Comparison of ENCODE assay signal across 8 cellular contexts in the genomic region with DNA sequence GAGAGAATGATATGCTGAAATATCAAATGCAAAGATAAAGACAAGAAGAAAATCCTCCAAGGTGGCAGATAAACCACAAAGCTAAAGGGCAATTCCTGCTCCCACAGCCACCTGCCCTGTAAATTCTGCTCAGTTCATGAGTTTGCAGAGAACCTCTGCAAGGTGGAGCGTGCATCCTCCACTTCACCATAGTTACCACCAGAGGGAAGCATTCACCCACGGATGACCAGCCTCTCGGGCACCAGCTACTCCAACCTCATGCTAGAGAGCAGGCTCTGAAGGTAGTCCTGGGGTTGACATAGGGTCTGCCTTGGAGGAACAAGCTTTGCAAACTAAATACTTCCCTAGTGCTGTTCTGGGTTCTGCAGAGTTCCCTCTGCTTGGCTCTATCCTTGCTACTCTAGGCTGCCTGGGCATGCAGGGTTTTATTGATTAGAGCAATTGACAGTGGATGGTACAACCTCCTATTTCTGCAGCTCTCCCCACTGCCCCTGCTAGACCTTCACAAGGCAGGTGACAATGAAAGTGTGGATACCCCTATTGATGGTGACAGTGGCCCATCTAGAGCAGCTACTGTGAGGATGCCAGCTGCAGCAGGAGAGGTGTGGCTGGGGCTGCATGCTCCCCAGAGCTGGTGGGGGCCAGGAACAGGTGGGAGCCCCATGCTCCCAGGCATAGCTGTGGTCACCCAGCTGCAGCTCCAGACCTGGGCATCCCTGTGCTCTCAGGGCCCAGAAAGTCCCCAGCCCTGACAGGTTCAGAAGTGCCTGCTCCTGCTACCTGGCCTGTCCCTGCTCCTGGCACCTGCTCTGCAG. TPM values are rescaled to one million over a fixed set of nuclear protein-coding genes. Genes with fewer than 3 reads are reported as not detected.
DNase-seq lines count a peak whose midpoint lies in the region; ATAC-seq and TF ChIP-seq lines count a peak whose summit lies in the region.

No MANE protein-coding gene starts in this region.

- H3K36me3 ChIP-seq in GM06990 (ENCODE audit: control insufficient read depth, insufficient read depth, low read length) (no peaks in the 10 kb centered on the region), HAP-1 (replicated peaks) (no peaks in the 10 kb centered on the region), lower lobe of right lung (no peaks in the 10 kb centered on the region)

- H3K4me3 Mint-ChIP-seq in activated CD4-positive, alpha-beta T cell treated with anti-CD3 and anti-CD28 coated beads, Interleukin-2, amount 10 ng/mL, durations not matched to agents 24 days and 14 days, result no peak overlapping the region

- H3K27me3 Mint-ChIP-seq in activated CD4-positive, alpha-beta T cell treated with anti-CD3 and anti-CD28 coated beads, Interleukin-2, amount 10 ng/mL, durations not matched to agents 24 days and 14 days, result peaks cover 4% of the 10 kb centered on the region

- no peak overlapping the region for H3K27ac Mint-ChIP-seq in activated CD4-positive, alpha-beta T cell treated with anti-CD3 and anti-CD28 coated beads, Interleukin-2, amount 10 ng/mL, durations not matched to agents 24 days and 14 days

- H3K9me3 ChIP-seq in HAP-1, result no peaks in the 10 kb centered on the region
- H3K9me3 ChIP-seq in lower lobe of right lung, result no peaks in the 10 kb centered on the region

- H3K27ac ChIP-seq in dorsolateral prefrontal cortex (no peak overlapping the region), lower lobe of right lung (no peak overlapping the region)

- DNase-seq in GM06990 (ENCODE audit: extremely low read depth, insufficient read length) (no peak), HAP-1 (ENCODE audit: low spot score in 2 of 2) (peak; percentile 21 to 62), NCI-H2029 (lab: John Stamatoyannopoulos, UW) (peak; percentile 40), dorsolateral prefrontal cortex (peak; percentile 42 to 84 (median 74)), lower lobe of right lung (peak; percentile 59), NCI-H2081 (lab: John Stamatoyannopoulos, UW) (no peak)
- DNase-seq in activated CD4-positive, alpha-beta T cell treated with anti-CD3 and anti-CD28 coated beads, Interleukin-2, amount 10 ng/mL, durations not matched to agents 24 days and 14 days, result peak; percentile 90
- peak; percentile 42 for DNase-seq in stimulated activated CD8-positive, alpha-beta memory T cell treated with anti-CD3 and anti-CD28 coated beads, Interleukin-12 subunit alpha, Interleukin-12 subunit beta, amount 100 ng/mL, for 1 hour (ENCODE audit: low read depth)

- H3K36me3 Mint-ChIP-seq in activated CD4-positive, alpha-beta T cell treated with anti-CD3 and anti-CD28 coated beads, Interleukin-2, amount 10 ng/mL, durations not matched to agents 24 days and 14 days (ENCODE audit: low read depth), result no peaks in the 10 kb centered on the region

- H3K4me1 ChIP-seq in HAP-1 (no peaks in the 10 kb centered on the region), lower lobe of right lung (no peaks in the 10 kb centered on the region)

- no peaks in the 10 kb centered on the region for H3K9me3 Mint-ChIP-seq in activated CD4-positive, alpha-beta T cell treated with anti-CD3 and anti-CD28 coated beads, Interleukin-2, amount 10 ng/mL, durations not matched to agents 24 days and 14 days

- ATAC-seq in lower lobe of right lung, result peak; percentile 94 to 97

- in situ Hi-C loops in HAP-1 (cut with MboI; ENCODE audit: low sequenced_read_pairs), result no loop called here

- H3K4me3 ChIP-seq in GM06990 (replicated peaks; ENCODE audit: low read depth, low read length) (no peak overlapping the region), HAP-1 (no peak overlapping the region), dorsolateral prefrontal cortex (no peak overlapping the region), lower lobe of right lung (no peak overlapping the region)

- intact Hi-C loops in activated CD4-positive, alpha-beta T cell treated with anti-CD3 and anti-CD28 coated beads, Interleukin-2, amount 10 ng/mL, durations not matched to agents 24 days and 14 days (cut with micrococcal nuclease), result loop anchor here (1.0 to 2.0 kb wide), 3 partner anchors 163 to 979 kb away; no protein-coding TSS in a partner anchor
- intact Hi-C loops in dorsolateral prefrontal cortex (cut with DNase I) (loop anchor here (2.0 to 10.0 kb wide), 5 partner anchors 47 to 980 kb away; no protein-coding TSS in a partner anchor), lower lobe of right lung (cut with DNase I) (no loop called here)

- peaks cover 1% of the 10 kb centered on the region for H3K4me1 Mint-ChIP-seq in activated CD4-positive, alpha-beta T cell treated with anti-CD3 and anti-CD28 coated beads, Interleukin-2, amount 10 ng/mL, durations not matched to agents 24 days and 14 days

- H3K27me3 ChIP-seq in GM06990 (replicated peaks; ENCODE audit: control insufficient read depth, insufficient read depth, low read length), result no peaks in the 10 kb centered on the region
- H3K27me3 ChIP-seq in HAP-1 (ENCODE audit: low read depth), result no peaks in the 10 kb centered on the region
- no peaks in the 10 kb centered on the region for H3K27me3 ChIP-seq in dorsolateral prefrontal cortex
- no peaks in the 10 kb centered on the region for H3K27me3 ChIP-seq in lower lobe of right lung (ENCODE audit: low read depth)

- TF ChIP-seq CTCF in GM06990 (IDR thresholded peaks at IDR 0.05; ENCODE audit: insufficient read depth, low read length, poor library complexity, severe bottlenecking) (peak; percentile 68), dorsolateral prefrontal cortex (IDR thresholded peaks at IDR 0.05 in 54 of 56, conservative IDR thresholded peaks at IDR 0.05 in 2 of 56; ENCODE audit: low read depth in 1 of 56, partially characterized antibody in 56 of 56) (peak; percentile 64 to 99 (median 91)), lower lobe of right lung (IDR thresholded peaks at IDR 0.05) (peak; percentile 75)

RNA-seq across cellular contexts. Expression of gene GGTLC1, which starts 51.1 kb away (rescaled TPM):
- not detected in 2 replicates for total RNA-seq in activated CD4-positive, alpha-beta T cell treated with anti-CD3 and anti-CD28 coated beads, Interleukin-2, amount 10 ng/mL, durations not matched to agents 24 days and 14 days
- not detected for total RNA-seq in dorsolateral prefrontal cortex
- 57.2 TPM for total RNA-seq in lower lobe of right lung

RNA-seq across cellular contexts. Expression of gene CST5, which starts 58.0 kb away (rescaled TPM):
- not detected in 2 replicates for total RNA-seq in activated CD4-positive, alpha-beta T cell treated with anti-CD3 and anti-CD28 coated beads, Interleukin-2, amount 10 ng/mL, durations not matched to agents 24 days and 14 days
- not detected for total RNA-seq in dorsolateral prefrontal cortex
- not detected for total RNA-seq in lower lobe of right lung

Comparison
In these comparisons a context has a peak if more than half of its experiments do, and no peak if none do; other contexts are left out.
1. DNase-seq: peak in HAP-1 (2 of 2), NCI-H2029 (single experiment), activated CD4-positive, alpha-beta T cell treated with anti-CD3 and anti-CD28 coated beads, Interleukin-2, amount 10 ng/mL, durations not matched to agents 24 days and 14 days (single experiment), dorsolateral prefrontal cortex (10 of 10), lower lobe of right lung (single experiment) and stimulated activated CD8-positive, alpha-beta memory T cell treated with anti-CD3 and anti-CD28 coated beads, Interleukin-12 subunit alpha, Interleukin-12 subunit beta, amount 100 ng/mL, for 1 hour (single experiment); none in GM06990 (single experiment) and NCI-H2081 (0 of 2).
2. RNA of gene GGTLC1, which starts 51.1 kb away (total RNA-seq): 57.2 TPM in lower lobe of right lung (single experiment); not detected in activated CD4-positive, alpha-beta T cell treated with anti-CD3 and anti-CD28 coated beads, Interleukin-2, amount 10 ng/mL, durations not matched to agents 24 days and 14 days and not detected in dorsolateral prefrontal cortex; every median in the first group is over 10 times any median in the second.
3. Peak in every context shown above with its lines, with median percentiles within 50 percentile points of each other: CTCF ChIP-seq.